10 cellular contexts compared by ENCODE assay signal in genomic region chr2:174633621-174633927, GRCh38. TPM values are rescaled to one million over a fixed set of nuclear protein-coding genes. Genes with fewer than 3 reads are reported as not detected.
A peak's percentile ranks its signal among the peaks of the same experiment; 100 is the strongest.
DNase-seq lines count a peak whose midpoint lies in the region; ATAC-seq and TF ChIP-seq lines count a peak whose summit lies in the region.
"Had no signal": no experiment of that assay in that cellular context is flagged by ENCODE, and none has a peak within 500 bp of the region (broad histone marks: within the 10 kb centered on the region; RNA-seq: fewer than 3 reads in every experiment).

No MANE protein-coding gene starts in this region.

- H3K27ac ChIP-seq in SK-N-MC (no peak overlapping the region), gastrocnemius medialis (peak overlapping the region; percentile 40 to 56 (median 42))

- peak overlapping the region; percentile 64 for H3K4me3 ChIP-seq in GM12864 (ENCODE audit: low read depth, low read length)
- H3K4me3 ChIP-seq in SK-N-MC: no peak overlapping the region
- peak overlapping the region in 2 of 4 donors; percentile 9 to 31 for H3K4me3 ChIP-seq in gastrocnemius medialis

- peak overlapping the region; percentile 1 for H3K9ac ChIP-seq in SK-N-MC (ENCODE audit: insufficient read length)

- H3K4me1 ChIP-seq in gastrocnemius medialis: peaks cover 8 to 15% of the 10 kb centered on the region in 2 donors

- H3K27me3 ChIP-seq in gastrocnemius medialis: no peaks in the 10 kb centered on the region

- in situ Hi-C loops in gastrocnemius medialis (cut with MboI; ENCODE audit: low sequenced_read_pairs in 4 of 4): no loop called here

- TF ChIP-seq CTCF in GM12864 (IDR thresholded peaks at IDR 0.05; ENCODE audit: low read depth, low read length, missing control alignments): no peak
- TF ChIP-seq CTCF in gastrocnemius medialis (IDR thresholded peaks at IDR 0.05 in 4 of 5, conservative IDR thresholded peaks at IDR 0.05 in 1 of 5): no peak

- ATAC-seq in gastrocnemius medialis (peak in 1 of 2 donors; percentile 29), HG03378 (IDR thresholded peaks at IDR 0.05; ENCODE audit: unreplicated experiment) (no peak), GM18511 (IDR thresholded peaks at IDR 0.05; ENCODE audit: unreplicated experiment) (no peak)

- DNase-seq in GM12864 (ENCODE audit: low read depth): no peak
- DNase-seq in SK-N-MC (ENCODE audit: low read depth, low spot score): no peak
- DNase-seq in glomerular visceral epithelial cell (ENCODE audit: extremely low spot score): peak; percentile 75
- DNase-seq in gastrocnemius medialis: no peak
- DNase-seq in NCI-H510A (lab: John Stamatoyannopoulos, UW): no peak
- no peak for DNase-seq in stimulated activated CD8-positive, alpha-beta memory T cell treated with anti-CD3 and anti-CD28 coated beads, Interleukin-4, amount 100 ng/mL, for 48 hours
- DNase-seq: amniotic stem cell, NCI-H69 had no signal

- no peak for TF ChIP-seq POLR2A in gastrocnemius medialis (IDR thresholded peaks at IDR 0.05)

- H3K9me3 ChIP-seq in SK-N-MC (ENCODE audit: low read depth, low read length): no peaks in the 10 kb centered on the region
- no peaks in the 10 kb centered on the region for H3K9me3 ChIP-seq in gastrocnemius medialis

- H3K36me3 ChIP-seq in SK-N-MC (ENCODE audit: insufficient read depth, low read length): no peaks in the 10 kb centered on the region
- H3K36me3 ChIP-seq in gastrocnemius medialis: no peaks in the 10 kb centered on the region

- intact Hi-C loops in gastrocnemius medialis (cut with DNase I; ENCODE audit: low total_unique reads): no loop called here

RNA-seq across cellular contexts. Expression of gene WIPF1, which starts 36.0 kb away (rescaled TPM):
- 1 to 10 TPM; 3.1 to 8.4 (median 4.9) TPM for total RNA-seq in gastrocnemius medialis
